In genomic region chr3:44198265-44198956, GRCh38 we compare ENCODE assay signal across 8 cellular contexts. TPM values are rescaled to one million over a fixed set of nuclear protein-coding genes. Genes with fewer than 3 reads are reported as not detected.
DNase-seq lines count a peak whose midpoint lies in the region; ATAC-seq, FAIRE-seq and TF ChIP-seq lines count a peak whose summit lies in the region.

No MANE protein-coding gene starts in this region.

- H3K9me3 Mint-ChIP-seq in MCF 10A (ENCODE audit: unreplicated experiment) = peaks cover 5% of the 10 kb centered on the region

- H3K27me3 Mint-ChIP-seq in MCF 10A (ENCODE audit: insufficient read depth, unreplicated experiment) = no peaks in the 10 kb centered on the region

- ATAC-seq in GM21529 (IDR thresholded peaks at IDR 0.05; ENCODE audit: unreplicated experiment) = peak; percentile 76
- no peak for ATAC-seq in HG03025 (IDR thresholded peaks at IDR 0.05; ENCODE audit: low FRiP score, unreplicated experiment)

- peak; percentile 75 for FAIRE-seq in islet of Langerhans (lab: Jason Lieb, UNC)

- CTCF ChIA-PET in MCF 10A (lab: Yijun Ruan, JAX) = interaction anchor here (0.6 to 5.2 kb wide), 18 partner anchors 8 to 1146 kb away, joined by 3 to 33 read pairs (median 4); no protein-coding TSS in a partner anchor

- DNase-seq in C1 segment of cervical spinal cord (lab: John Stamatoyannopoulos, UW) = peak in 11 of 14 donors; percentile 5 to 49 (median 21)
- DNase-seq in NCI-H1930 (lab: John Stamatoyannopoulos, UW) = peak; percentile 1 to 53
- DNase-seq in MCF 10A (ENCODE audit: unreplicated experiment) = peak; percentile 86
- DNase-seq in stimulated activated CD4-positive, alpha-beta T cell treated with anti-CD3 and anti-CD28 coated beads, Interleukin-1b, Interleukin-23, amount 100 ng/mL, for 1 hour (ENCODE audit: low read depth in 2 of 2) = peak; percentile 28 to 42

- no peak overlapping the region for H3K27ac ChIP-seq in VCaP

- H3K4me3 Mint-ChIP-seq in MCF 10A (ENCODE audit: unreplicated experiment) = no peak overlapping the region

- POLR2A ChIA-PET in MCF 10A (lab: Yijun Ruan, JAX) = interaction anchor here (0.6 to 2.0 kb wide), 5 partner anchors 9 to 577 kb away, joined by 3 to 5 read pairs (median 3); partner anchors contain the start of gene ANO10

- H3K4me1 Mint-ChIP-seq in MCF 10A (ENCODE audit: insufficient read depth, unreplicated experiment) = peaks cover 11% of the 10 kb centered on the region

- TF ChIP-seq CTCF in VCaP (conservative IDR thresholded peaks at IDR 0.05) = peak; percentile 89
- TF ChIP-seq CTCF in MCF 10A (IDR thresholded peaks at IDR 0.05; ENCODE audit: unreplicated experiment) = peak; percentile 83

- intact Hi-C loops in MCF 10A (cut with micrococcal nuclease) = loop anchor here (1.0 to 5.0 kb wide), 8 partner anchors 131 to 1036 kb away; partner anchors contain the start of gene ABHD5

- no peak overlapping the region for H3K27ac Mint-ChIP-seq in MCF 10A (ENCODE audit: low read depth, unreplicated experiment)

- no TSS peak for BruUV-seq in MCF 10A (replicated peaks; lab: Mats Ljungman, UMichigan)

- no peaks in the 10 kb centered on the region for H3K36me3 Mint-ChIP-seq in MCF 10A (ENCODE audit: insufficient read depth, unreplicated experiment)

RNA-seq across cellular contexts. Expression of gene TOPAZ1, which starts 43.3 kb away (rescaled TPM):
- not detected in 2 replicates for total RNA-seq in MCF 10A (2022)

Comparison
In these comparisons a context has a peak if more than half of its experiments do, and no peak if none do; other contexts are left out.
1. DNase-seq: peak in every context shown above with its lines; median percentile 86 in MCF 10A; 35 in stimulated activated CD4-positive, alpha-beta T cell treated with anti-CD3 and anti-CD28 coated beads, Interleukin-1b, Interleukin-23, amount 100 ng/mL, for 1 hour; 27 in NCI-H1930; 21 in C1 segment of cervical spinal cord.